In the genomic region with DNA sequence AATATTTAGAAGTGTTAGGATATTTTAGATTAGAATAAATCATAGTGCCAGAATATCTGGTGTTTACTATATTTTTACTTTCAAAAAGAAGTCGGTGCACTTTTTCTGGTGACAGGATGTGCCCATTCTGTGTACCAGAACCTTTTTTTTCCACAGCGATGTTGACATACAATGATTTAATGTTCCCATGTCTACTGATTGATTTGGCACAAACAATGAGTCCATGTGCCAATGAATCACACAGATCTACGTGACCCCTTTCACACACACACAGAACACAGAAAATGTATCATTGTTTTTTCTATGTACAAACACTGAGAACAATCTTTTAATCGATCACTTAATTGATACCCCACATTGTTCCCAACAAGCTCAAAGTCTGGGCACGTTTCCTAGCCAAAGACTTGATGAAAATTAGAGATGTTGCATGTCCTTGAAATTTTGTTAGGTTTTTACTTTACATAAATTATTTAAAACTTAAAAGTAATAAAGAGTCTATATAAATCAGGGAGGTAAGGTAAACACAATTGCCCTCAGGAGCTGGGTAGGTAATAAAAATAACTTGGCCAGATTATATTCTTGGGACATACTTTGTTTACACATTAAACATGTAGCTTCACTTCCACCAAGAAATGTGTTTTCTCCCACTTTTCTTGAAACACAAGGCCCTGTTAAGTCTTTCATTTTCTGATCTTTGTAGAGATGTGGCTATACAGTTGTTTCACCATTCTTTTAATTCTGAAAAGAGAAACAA, we compare ENCODE assay signal across 1 cellular context.
TF ChIP-seq lines count a peak whose summit lies in the region.

No MANE protein-coding gene starts in this region.

TF ChIP-seq in H1, 55 proteins besides CTCF, POLR2A, EP300 and RAD21:
- TF ChIP-seq SAP30 (IDR thresholded peaks at IDR 0.05; ENCODE audit: insufficient read depth, insufficient replicate concordance, low read length) (no peak), BRCA1 (IDR thresholded peaks at IDR 0.05; ENCODE audit: low read depth, low read length) (no peak), TAF7 (optimal IDR thresholded peaks at IDR 0.05; ENCODE audit: borderline replicate concordance, low read depth, low read length) (no peak), JUND (IDR thresholded peaks at IDR 0.05; ENCODE audit: low read length) (no peak), EZH2 (IDR thresholded peaks at IDR 0.05; ENCODE audit: low read depth, low read length, severe bottlenecking) (no peak), MAFK (IDR thresholded peaks at IDR 0.05; ENCODE audit: low read depth, low read length) (no peak), TEAD4 (IDR thresholded peaks at IDR 0.05; ENCODE audit: low read depth, low read length) (no peak), KDM4A (IDR thresholded peaks at IDR 0.05; ENCODE audit: low read depth, low read length, severe bottlenecking) (no peak)
